8 cellular contexts compared by ENCODE assay signal in genomic region chr10:3785251-3785848, GRCh38. TPM values are rescaled to one million over a fixed set of nuclear protein-coding genes. Genes with fewer than 3 reads are reported as not detected.
DNase-seq lines count a peak whose midpoint lies in the region; ATAC-seq, FAIRE-seq and TF ChIP-seq lines count a peak whose summit lies in the region.

No MANE protein-coding gene starts in this region.

- H3K27ac Mint-ChIP-seq in CD4-positive, CD25-positive, alpha-beta regulatory T cell, result peak overlapping the region; percentile 95 to 99 (median 99)

- peak overlapping the region; percentile 100 for H3K4me3 ChIP-seq in CD4-positive, CD25-positive, alpha-beta regulatory T cell (ENCODE audit: low read depth, low read length)
- peak overlapping the region; percentile 69 to 98 (median 96) for H3K4me3 ChIP-seq in HepG2 (replicated peaks in 1 of 3; ENCODE audit: insufficient read depth in 1 of 3, low read depth in 2 of 3, low read length in 3 of 3)

- peaks cover 0 to 7% of the 10 kb centered on the region in 2 experiments for H3K9me3 ChIP-seq in CD4-positive, CD25-positive, alpha-beta regulatory T cell (ENCODE audit: control insufficient read depth in 2 of 2, low read length in 2 of 2)
- no peaks in the 10 kb centered on the region for H3K9me3 ChIP-seq in HepG2 (ENCODE audit: low read length)

- POLR2A ChIA-PET in HepG2 (lab: Yijun Ruan, JAX), result interaction anchor here (0.6 to 5.5 kb wide), 49 partner anchors 8 to 981 kb away, joined by 3 to 217 read pairs (median 5); partner anchors contain the start of gene PITRM1

- in situ Hi-C loops in HepG2 (cut with HindIII; ENCODE audit: extremely low pct_ligation_motif_present, low pct_unique_long_range_greater_than_20kb), result loop anchor here (5.0 kb wide), 1 partner anchor 67 kb away; no protein-coding TSS in a partner anchor

- H3K27me3 Mint-ChIP-seq in CD4-positive, CD25-positive, alpha-beta regulatory T cell, result peaks cover 10% of the 10 kb centered on the region

- peak overlapping the region; percentile 91 to 97 (median 96) for H3K4me3 Mint-ChIP-seq in CD4-positive, CD25-positive, alpha-beta regulatory T cell

- H3K9me3 Mint-ChIP-seq in CD4-positive, CD25-positive, alpha-beta regulatory T cell, result peaks cover 0 to 9% (median 4%) of the 10 kb centered on the region in 7 donors

- no peaks in the 10 kb centered on the region for H3K27me3 ChIP-seq in CD4-positive, CD25-positive, alpha-beta regulatory T cell (ENCODE audit: control insufficient read depth, insufficient read depth, low read length)
- H3K27me3 ChIP-seq in HepG2 (ENCODE audit: control insufficient read depth in 1 of 2, insufficient read depth in 2 of 2, low read length in 2 of 2), result no peaks in the 10 kb centered on the region; a peak in 1 of 5 replicates

- peaks cover 26% of the 10 kb centered on the region for H3K4me1 ChIP-seq in CD4-positive, CD25-positive, alpha-beta regulatory T cell (ENCODE audit: control insufficient read depth, insufficient read depth, low read length, poor library complexity, severe bottlenecking)
- peaks cover 51% of the 10 kb centered on the region for H3K4me1 ChIP-seq in HepG2 (ENCODE audit: insufficient read depth, low read length)

- no TSS peak for BruUV-seq in HepG2 (replicated peaks; lab: Mats Ljungman, UMichigan)

- H3K36me3 Mint-ChIP-seq in CD4-positive, CD25-positive, alpha-beta regulatory T cell, result peaks cover 44% of the 10 kb centered on the region

- intact Hi-C loops in HepG2 (cut with micrococcal nuclease; ENCODE audit: unreplicated experiment), result loop anchor here (5.0 kb wide), 1 partner anchor 122 kb away; no protein-coding TSS in a partner anchor

- peak; percentile 88 to 94 for TF ChIP-seq POLR2A in HepG2 (IDR thresholded peaks at IDR 0.05; ENCODE audit: insufficient read depth in 1 of 2, low read depth in 2 of 2, low read length in 2 of 2)

- ATAC-seq in CD4-positive, CD25-positive, alpha-beta regulatory T cell (ENCODE audit: low read depth in 2 of 2), result peak; percentile 83 to 84
- peak; percentile 74 for ATAC-seq in GM19397 (IDR thresholded peaks at IDR 0.05; ENCODE audit: unreplicated experiment)
- peak; percentile 51 for ATAC-seq in HG03558 (IDR thresholded peaks at IDR 0.05; ENCODE audit: extremely low read depth, unreplicated experiment)
- ATAC-seq in HepG2, result peak; percentile 75

- H3K27ac ChIP-seq in CD4-positive, CD25-positive, alpha-beta regulatory T cell (ENCODE audit: insufficient read depth, low read length, poor library complexity, severe bottlenecking), result peak overlapping the region; percentile 99
- H3K27ac ChIP-seq in HepG2 (ENCODE audit: extremely low read length, insufficient read depth, low read length), result peak overlapping the region; percentile 99

- H3K4me1 Mint-ChIP-seq in CD4-positive, CD25-positive, alpha-beta regulatory T cell, result peaks cover 3 to 33% (median 12%) of the 10 kb centered on the region in 4 donors

- H2AFZ ChIP-seq in HepG2 (ENCODE audit: low read length), result no peak overlapping the region

- CTCF ChIA-PET in HepG2 (lab: Yijun Ruan, JAX; ENCODE audit: low intra/inter-chr PET ratio, low total read pairs), result no interaction called here

- TF ChIP-seq CTCF in HepG2 (CRISPR knock-in tag; IDR thresholded peaks at IDR 0.05), result no peak

- peaks cover 28% of the 10 kb centered on the region for H3K36me3 ChIP-seq in CD4-positive, CD25-positive, alpha-beta regulatory T cell (ENCODE audit: control insufficient read depth, insufficient read depth, low read length)
- peaks cover 8 to 23% of the 10 kb centered on the region in 2 experiments for H3K36me3 ChIP-seq in HepG2 (replicated peaks in 1 of 2; ENCODE audit: control insufficient read depth in 1 of 2, insufficient read depth in 2 of 2, low read length in 2 of 2)

- TF ChIP-seq EP300 in HepG2 (IDR thresholded peaks at IDR 0.05; ENCODE audit: low read depth in 2 of 2, low read length in 2 of 2) (0 out of 4 replicates have a peak, but pooled peaks of 1 of the 2 experiments have one; percentile 5), HepG2 (CRISPR knock-in tag; IDR thresholded peaks at IDR 0.05; ENCODE audit: borderline replicate concordance) (no peak)

- peak overlapping the region; percentile 99 for H3K9ac ChIP-seq in HepG2 (ENCODE audit: insufficient read depth, low read depth, low read length)

- no CpG with 5 or more reads among the region's 76 CpGs for WGBS in HepG2 (ENCODE audit: low lambda C conversion rate)

- peak; percentile 84 for TF ChIP-seq RAD21 in HepG2 (CRISPR knock-in tag; IDR thresholded peaks at IDR 0.05)

- H3K4me2 ChIP-seq in HepG2 (ENCODE audit: low read depth, low read length), result peak overlapping the region; percentile 95

- peaks cover 46% of the 10 kb centered on the region for H3K79me2 ChIP-seq in HepG2 (ENCODE audit: insufficient read depth, low read length)

- FAIRE-seq in HepG2 (lab: Jason Lieb, UNC), result peak; percentile 68

- peaks cover 37% of the 10 kb centered on the region for H4K20me1 ChIP-seq in HepG2 (ENCODE audit: insufficient read depth, low read length)

- DNase-seq in CD4-positive, CD25-positive, alpha-beta regulatory T cell, result peak; percentile 99 to 100 (median 99)
- DNase-seq in NCI-H69 (lab: John Stamatoyannopoulos, UW), result peak; percentile 95
- peak; percentile 99 for DNase-seq in activated CD4-positive, alpha-beta T cell treated with anti-CD3 and anti-CD28 coated beads, Interleukin-2, amount 50 U/mL, for 1 hour
- peak; percentile 87 for DNase-seq in cortex of kidney (lab: John Stamatoyannopoulos, UW)
- peak; percentile 95 for DNase-seq in HepG2 (ENCODE audit: low spot score)
- DNase-seq in stimulated activated CD4-positive, alpha-beta T cell treated with anti-CD3 and anti-CD28 coated beads, Interleukin-2, amount 100 ng/mL, for 48 hours, result peak; percentile 99

TF ChIP-seq in HepG2, 621 proteins besides CTCF, POLR2A, EP300 and RAD21 (continues in another document):
- peak; percentile 44 for TF ChIP-seq RBM39 (IDR thresholded peaks at IDR 0.05; ENCODE audit: low read depth, low read length, poor library complexity, severe bottlenecking)
- TF ChIP-seq FOXJ3 (CRISPR knock-in tag; IDR thresholded peaks at IDR 0.05; ENCODE audit: borderline replicate concordance), result no peak
- peak; percentile 47; the same call in 1 of the 2 replicates for TF ChIP-seq MAF1 (CRISPR knock-in tag; IDR thresholded peaks at IDR 0.05; ENCODE audit: borderline replicate concordance)
- TF ChIP-seq PATZ1 (CRISPR knock-in tag; IDR thresholded peaks at IDR 0.05), result peak; percentile 70; the same call in 1 of the 2 replicates
- TF ChIP-seq NFKBIZ (CRISPR knock-in tag; IDR thresholded peaks at IDR 0.05), result 0 out of 2 replicates have a peak, but pooled peaks have one; percentile 6
- peak; percentile 9; the same call in 1 of the 2 replicates for TF ChIP-seq SP4 (CRISPR knock-in tag; IDR thresholded peaks at IDR 0.05)
- no peak; the same call in 1 of the 2 replicates for TF ChIP-seq SAFB2 (CRISPR knock-in tag; IDR thresholded peaks at IDR 0.05; ENCODE audit: borderline replicate concordance, low read depth)
- TF ChIP-seq AHR (CRISPR knock-in tag; IDR thresholded peaks at IDR 0.05), result 0 out of 2 replicates have a peak, but pooled peaks have one; percentile 2
- TF ChIP-seq ZNF441 (CRISPR knock-in tag; IDR thresholded peaks at IDR 0.05; ENCODE audit: borderline replicate concordance), result no peak
- peak; percentile 63 for TF ChIP-seq POGZ (CRISPR knock-in tag; IDR thresholded peaks at IDR 0.05)
- peak; percentile 42; the same call in 1 of the 2 replicates for TF ChIP-seq ZFAT (CRISPR knock-in tag; conservative IDR thresholded peaks at IDR 0.05)

RNA-seq across cellular contexts. Expression of gene KLF6, which starts 0.3 kb away (rescaled TPM):
- 1,887 TPM for total RNA-seq in CD4-positive, CD25-positive, alpha-beta regulatory T cell
- polyA plus RNA-seq in CD4-positive, CD25-positive, alpha-beta regulatory T cell, result 100 to 1,000 TPM; 630 to 812 (median 656) TPM
- total RNA-seq in HepG2 (2016; rRNA removed; fragmentation: Illumina TruSeq; extraction: Trizol), result 13.5 and 27.0 TPM in 2 replicates
- total RNA-seq in HepG2 (2016; cell fraction: cytosol; rRNA removed; fragmentation: Illumina TruSeq; extraction: Trizol; ENCODE audit: low read depth), result 17.4 and 21.1 TPM in 2 replicates
- 13.7 and 28.9 TPM in 2 replicates for total RNA-seq in HepG2 (2016; cell fraction: insoluble cytoplasmic fraction; rRNA removed; fragmentation: Illumina TruSeq; extraction: Trizol)
- total RNA-seq in HepG2 (2016; cell fraction: membrane; rRNA removed; fragmentation: Illumina TruSeq; extraction: Trizol), result 23.0 and 29.0 TPM in 2 replicates
- total RNA-seq in HepG2 (2016; cell fraction: nucleus; rRNA removed; fragmentation: Illumina TruSeq; extraction: Trizol), result 106 and 113 TPM in 2 replicates
- polyA plus RNA-seq in HepG2 (2011; rRNA removed), result 71.9 and 75.4 TPM in 2 replicates
- 35.6 and 36.3 TPM in 2 replicates for polyA plus RNA-seq in HepG2 (2011; cell fraction: cytosol; rRNA removed)
- polyA plus RNA-seq in HepG2 (2011; cell fraction: nucleus; rRNA removed), result 201 and 233 TPM in 2 replicates
- polyA plus RNA-seq in HepG2 (2012), result 28.6 and 64.6 TPM in 2 replicates
- polyA plus RNA-seq in HepG2 (2016; cell fraction: cytosol; fragmentation: Illumina TruSeq; extraction: Trizol; ENCODE audit: low read depth), result 2.8 and 3.6 TPM in 2 replicates
- polyA plus RNA-seq in HepG2 (2016; cell fraction: insoluble cytoplasmic fraction; fragmentation: Illumina TruSeq; extraction: Trizol; ENCODE audit: low read depth), result 25.4 and 29.8 TPM in 2 replicates
- polyA plus RNA-seq in HepG2 (2016; cell fraction: membrane; fragmentation: Illumina TruSeq; extraction: Trizol; ENCODE audit: low read depth), result 11.0 and 14.7 TPM in 2 replicates
- polyA plus RNA-seq in HepG2 (2016; cell fraction: nucleus; fragmentation: Illumina TruSeq; extraction: Trizol; ENCODE audit: insufficient read depth, low read depth), result 165 and 176 TPM in 2 replicates
- 46.3 and 318 TPM in 2 replicates for polyA minus RNA-seq in HepG2 (2011; rRNA and poly(A)+ RNA removed; ENCODE audit: low replicate concordance)
- polyA minus RNA-seq in HepG2 (2011; cell fraction: cytosol; rRNA and poly(A)+ RNA removed), result 50.8 and 67.4 TPM in 2 replicates
- polyA minus RNA-seq in HepG2 (2011; cell fraction: nucleus; rRNA and poly(A)+ RNA removed), result 544 and 615 TPM in 2 replicates

Comparison
In these comparisons a context has a peak if more than half of its experiments do, and no peak if none do; other contexts are left out.
1. Peak in every context shown above with its lines: DNase-seq, ATAC-seq, H3K4me3 ChIP-seq and H3K27ac ChIP-seq.
2. RNA of gene KLF6, which starts 0.3 kb away (total RNA-seq): 1,887 TPM in CD4-positive, CD25-positive, alpha-beta regulatory T cell (single experiment); 13.5 to 113 TPM in HepG2; every median in the first group is over 10 times any median in the second.